In genomic region chr12:58530421-58531067, GRCh38 we compare ENCODE assay signal across 15 cellular contexts.
A peak's percentile ranks its signal among the peaks of the same experiment; 100 is the strongest.
DNase-seq lines count a peak whose midpoint lies in the region; ATAC-seq, FAIRE-seq and TF ChIP-seq lines count a peak whose summit lies in the region.
"Had no signal": no experiment of that assay in that cellular context is flagged by ENCODE, and none has a peak within 500 bp of the region (broad histone marks: within the 10 kb centered on the region; RNA-seq: fewer than 3 reads in every experiment).

No MANE protein-coding gene starts in this region.

- no peak overlapping the region for H3K4me3 ChIP-seq in A549
- H3K4me3 ChIP-seq in KMS-11 (IDR thresholded peaks at IDR 0.05; ENCODE audit: insufficient read depth, low read depth, low read length), result no peak overlapping the region
- H3K4me3 ChIP-seq in choroid plexus epithelial cell (ENCODE audit: low read depth, low read length), result no peak overlapping the region
- H3K4me3 ChIP-seq: tibial nerve had no signal

- H3K4me1 ChIP-seq in A549 (peaks cover 45% of the 10 kb centered on the region), KMS-11 (ENCODE audit: low read depth, poor library complexity, severe bottlenecking) (peaks cover 60% of the 10 kb centered on the region)

- ATAC-seq in A549, result no peak
- ATAC-seq in activated T-helper 17 cell treated with anti-CD3 and anti-CD28 coated beads, Interleukin-2, amount 50 U/mL, for 72 hours (replicated peaks), result no peak
- ATAC-seq: left colon, natural killer cell had no signal

- H3K4me1 Mint-ChIP-seq in mesothelial cell of epicardium, result peaks cover 18% of the 10 kb centered on the region
- H3K4me1 Mint-ChIP-seq in activated naive CD8-positive, alpha-beta T cell treated with anti-CD3 and anti-CD28 coated beads for 36 hours, result no peaks in the 10 kb centered on the region
- no peaks in the 10 kb centered on the region for H3K4me1 Mint-ChIP-seq in activated T-helper 17 cell treated with anti-CD3 and anti-CD28 coated beads, Interleukin-2, amount 50 U/mL, for 72 hours
- H3K4me1 Mint-ChIP-seq: natural killer cell had no signal

- H3K9me3 Mint-ChIP-seq in mesothelial cell of epicardium, result peaks cover 19% of the 10 kb centered on the region
- H3K9me3 Mint-ChIP-seq in activated naive CD8-positive, alpha-beta T cell treated with anti-CD3 and anti-CD28 coated beads for 36 hours, result no peaks in the 10 kb centered on the region
- no peaks in the 10 kb centered on the region for H3K9me3 Mint-ChIP-seq in activated T-helper 17 cell treated with anti-CD3 and anti-CD28 coated beads, Interleukin-2, amount 50 U/mL, for 72 hours

- no peak for TF ChIP-seq POLR2A in A549 (IDR thresholded peaks at IDR 0.05; ENCODE audit: low read length)

- peak overlapping the region; percentile 1; the same call in 1 of the 2 replicates for H2AFZ ChIP-seq in KMS-11 (ENCODE audit: low read depth)

- H3K4me2 ChIP-seq in A549 (peak overlapping the region; percentile 27; the same call in 1 of the 3 replicates), KMS-11 (peak overlapping the region; percentile 69)

- H3K36me3 Mint-ChIP-seq in mesothelial cell of epicardium, result peaks cover 2% of the 10 kb centered on the region
- no peaks in the 10 kb centered on the region for H3K36me3 Mint-ChIP-seq in activated naive CD8-positive, alpha-beta T cell treated with anti-CD3 and anti-CD28 coated beads for 36 hours
- no peaks in the 10 kb centered on the region for H3K36me3 Mint-ChIP-seq in activated T-helper 17 cell treated with anti-CD3 and anti-CD28 coated beads, Interleukin-2, amount 50 U/mL, for 72 hours (ENCODE audit: low read depth)
- H3K36me3 Mint-ChIP-seq: activated naive CD8-positive, alpha-beta T cell; natural killer cell had no signal

- peaks cover 9% of the 10 kb centered on the region; the same call in 1 of the 3 replicates for H3K9me3 ChIP-seq in A549
- H3K9me3 ChIP-seq: tibial nerve had no signal

- no peaks in the 10 kb centered on the region for H3K27me3 ChIP-seq in KMS-11 (ENCODE audit: insufficient read depth, low read depth)
- H3K27me3 ChIP-seq: tibial nerve had no signal

- FAIRE-seq in A549 (lab: Jason Lieb, UNC), result no peak
- FAIRE-seq: GM12892, GM19239 had no signal

- peak overlapping the region; percentile 3; the same call in 1 of the 2 replicates for H3K9ac ChIP-seq in KMS-11

- no peak for TF ChIP-seq RAD21 in A549 (conservative IDR thresholded peaks at IDR 0.05 in 1 of 2, IDR thresholded peaks at IDR 0.05 in 1 of 2)

- POLR2A ChIA-PET in A549 (lab: Yijun Ruan, JAX), result no interaction called here

- TF ChIP-seq EP300 in A549 (IDR thresholded peaks at IDR 0.05), result no peak

- H3K27ac ChIP-seq in A549 (peak overlapping the region; percentile 1 to 49; a peak in 4 of 6 replicates), KMS-11 (peak overlapping the region; percentile 42)
- H3K27ac ChIP-seq: tibial nerve had no signal

- TF ChIP-seq CTCF in A549 (IDR thresholded peaks at IDR 0.05) (no peak), KMS-11 (conservative IDR thresholded peaks at IDR 0.05; ENCODE audit: low read depth, low read length) (no peak), choroid plexus epithelial cell (conservative IDR thresholded peaks at IDR 0.05; ENCODE audit: low read depth, low read length) (no peak), mesothelial cell of epicardium (IDR thresholded peaks at IDR 0.05; ENCODE audit: unreplicated experiment) (no peak)

- no peaks in the 10 kb centered on the region for H3K79me2 ChIP-seq in KMS-11 (ENCODE audit: insufficient read depth, low read depth)

- peak overlapping the region; percentile 43 for H3K27ac Mint-ChIP-seq in mesothelial cell of epicardium
- no peak overlapping the region for H3K27ac Mint-ChIP-seq in activated naive CD8-positive, alpha-beta T cell treated with anti-CD3 and anti-CD28 coated beads for 36 hours
- no peak overlapping the region for H3K27ac Mint-ChIP-seq in activated T-helper 17 cell treated with anti-CD3 and anti-CD28 coated beads, Interleukin-2, amount 50 U/mL, for 72 hours
- H3K27ac Mint-ChIP-seq: activated naive CD8-positive, alpha-beta T cell; natural killer cell had no signal

- no peaks in the 10 kb centered on the region for H4K20me1 ChIP-seq in KMS-11 (ENCODE audit: insufficient read depth)

- DNase-seq in A549 (ENCODE audit: low read depth in 1 of 2, low spot score in 1 of 2) (no peak), choroid plexus epithelial cell (ENCODE audit: low read depth) (peak; percentile 83), mesothelial cell of epicardium (ENCODE audit: low spot score in 2 of 2, unreplicated experiment in 2 of 2) (no peak), NCI-H2107 (lab: John Stamatoyannopoulos, UW) (no peak)
- no peak for DNase-seq in stimulated activated CD4-positive, alpha-beta T cell treated with anti-CD3 and anti-CD28 coated beads, Interleukin-12 subunit alpha, Interleukin-12 subunit beta, amount 100 ng/mL, for 4 hours
- no peak for DNase-seq in activated naive CD8-positive, alpha-beta T cell treated with anti-CD3 and anti-CD28 coated beads for 36 hours
- DNase-seq: left colon, natural killer cell, NCI-H1092 treated with DMSO at 0.1 percent for 48 hours had no signal

- WGBS in A549 (ENCODE audit: missing lambda C conversion rate), result 84% methylated on average over 5 of the region's 5 CpGs

- H3K4me3 Mint-ChIP-seq in mesothelial cell of epicardium, result no peak overlapping the region
- no peak overlapping the region for H3K4me3 Mint-ChIP-seq in activated naive CD8-positive, alpha-beta T cell treated with anti-CD3 and anti-CD28 coated beads for 36 hours
- H3K4me3 Mint-ChIP-seq in activated T-helper 17 cell treated with anti-CD3 and anti-CD28 coated beads, Interleukin-2, amount 50 U/mL, for 72 hours, result no peak overlapping the region
- H3K4me3 Mint-ChIP-seq: activated naive CD8-positive, alpha-beta T cell; natural killer cell had no signal

- CTCF ChIA-PET in A549 (lab: Yijun Ruan, JAX), result interaction anchor here (1.0 kb wide), 1 partner anchor 9 kb away, joined by 3 read pairs; no protein-coding TSS in a partner anchor

- H3K27me3 Mint-ChIP-seq in mesothelial cell of epicardium (ENCODE audit: low read depth), result peaks cover 3% of the 10 kb centered on the region
- H3K27me3 Mint-ChIP-seq in activated naive CD8-positive, alpha-beta T cell treated with anti-CD3 and anti-CD28 coated beads for 36 hours, result peaks cover 3% of the 10 kb centered on the region
- H3K27me3 Mint-ChIP-seq in activated T-helper 17 cell treated with anti-CD3 and anti-CD28 coated beads, Interleukin-2, amount 50 U/mL, for 72 hours, result peaks cover 13% of the 10 kb centered on the region

- no peaks in the 10 kb centered on the region for H3K36me3 ChIP-seq in KMS-11 (ENCODE audit: insufficient read depth)
- H3K36me3 ChIP-seq: tibial nerve had no signal

TF ChIP-seq in A549, 52 proteins besides CTCF, POLR2A, EP300 and RAD21:
- TF ChIP-seq PBX3 (IDR thresholded peaks at IDR 0.05) (no peak), CBX8 (IDR thresholded peaks at IDR 0.05) (no peak), FOSB (CRISPR knock-in tag; IDR thresholded peaks at IDR 0.05) (no peak), NR3C1 (IDR thresholded peaks at IDR 0.05) (no peak), KDM5A (IDR thresholded peaks at IDR 0.05) (no peak), FOSL2 (IDR thresholded peaks at IDR 0.05) (no peak), FOSL2 (CRISPR knock-in tag; IDR thresholded peaks at IDR 0.05) (no peak)
TF ChIP-seq in A549: peak in this region for 0.
